ENCODE assay signal across 1 cellular context in the genomic region with DNA sequence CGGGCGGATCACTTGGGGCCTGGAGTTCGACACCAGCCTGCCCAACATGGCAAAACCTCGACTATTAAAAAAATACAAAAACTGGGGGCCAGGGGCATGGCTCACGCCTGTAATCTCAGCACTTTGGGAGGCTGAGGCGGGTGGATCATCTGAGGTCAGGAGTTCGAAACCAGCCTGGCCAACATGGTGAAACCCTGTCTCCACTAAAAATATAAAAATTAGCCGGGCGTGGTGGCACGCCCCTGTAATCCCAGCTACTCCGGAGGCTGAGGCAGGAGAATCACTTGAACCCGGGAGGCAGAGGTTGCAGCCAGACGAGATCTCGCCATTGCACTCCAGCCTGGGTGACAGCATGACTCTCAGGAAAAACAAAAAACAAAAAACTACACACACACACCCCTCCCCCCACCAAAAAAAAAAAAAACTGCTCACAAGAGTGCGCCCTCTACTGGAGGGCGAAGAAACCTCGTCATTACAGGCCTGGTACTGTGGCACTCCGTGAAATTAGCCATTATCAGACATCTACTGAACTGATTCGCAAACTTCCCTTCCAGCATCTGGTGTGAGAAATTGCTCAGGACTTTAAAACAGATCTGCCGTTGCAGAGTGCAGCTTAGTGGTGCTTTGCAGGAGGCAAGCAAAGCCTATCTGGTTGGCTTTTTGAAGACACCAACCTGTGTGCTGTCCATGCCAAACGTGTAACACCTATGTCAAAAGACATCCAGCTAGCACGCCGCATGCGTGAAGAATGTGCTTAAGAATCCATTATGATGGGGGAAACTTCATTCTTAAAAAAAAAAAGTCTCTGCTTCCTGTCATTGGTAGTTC.
TF ChIP-seq lines count a peak whose summit lies in the region.

No MANE protein-coding gene starts in this region.

TF ChIP-seq in HEK293, 187 proteins besides CTCF, POLR2A, EP300 and RAD21 (continued from another document and continues in another):
- TF ChIP-seq, protein P1, sequence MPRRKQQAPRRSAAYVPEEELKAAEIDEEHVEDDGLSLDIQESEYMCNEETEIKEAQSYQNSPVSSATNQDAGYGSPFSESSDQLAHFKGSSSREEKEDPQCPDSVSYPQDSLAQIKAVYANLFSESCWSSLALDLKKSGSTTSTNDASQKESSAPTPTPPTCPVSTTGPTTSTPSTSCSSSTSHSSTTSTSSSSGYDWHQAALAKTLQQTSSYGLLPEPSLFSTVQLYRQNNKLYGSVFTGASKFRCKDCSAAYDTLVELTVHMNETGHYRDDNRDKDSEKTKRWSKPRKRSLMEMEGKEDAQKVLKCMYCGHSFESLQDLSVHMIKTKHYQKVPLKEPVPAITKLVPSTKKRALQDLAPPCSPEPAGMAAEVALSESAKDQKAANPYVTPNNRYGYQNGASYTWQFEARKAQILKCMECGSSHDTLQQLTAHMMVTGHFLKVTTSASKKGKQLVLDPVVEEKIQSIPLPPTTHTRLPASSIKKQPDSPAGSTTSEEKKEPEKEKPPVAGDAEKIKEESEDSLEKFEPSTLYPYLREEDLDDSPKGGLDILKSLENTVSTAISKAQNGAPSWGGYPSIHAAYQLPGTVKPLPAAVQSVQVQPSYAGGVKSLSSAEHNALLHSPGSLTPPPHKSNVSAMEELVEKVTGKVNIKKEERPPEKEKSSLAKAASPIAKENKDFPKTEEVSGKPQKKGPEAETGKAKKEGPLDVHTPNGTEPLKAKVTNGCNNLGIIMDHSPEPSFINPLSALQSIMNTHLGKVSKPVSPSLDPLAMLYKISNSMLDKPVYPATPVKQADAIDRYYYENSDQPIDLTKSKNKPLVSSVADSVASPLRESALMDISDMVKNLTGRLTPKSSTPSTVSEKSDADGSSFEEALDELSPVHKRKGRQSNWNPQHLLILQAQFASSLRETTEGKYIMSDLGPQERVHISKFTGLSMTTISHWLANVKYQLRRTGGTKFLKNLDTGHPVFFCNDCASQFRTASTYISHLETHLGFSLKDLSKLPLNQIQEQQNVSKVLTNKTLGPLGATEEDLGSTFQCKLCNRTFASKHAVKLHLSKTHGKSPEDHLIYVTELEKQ (tag by site-specific recombination; IDR thresholded peaks at IDR 0.05; ENCODE audit: borderline replicate concordance), result 0 out of 2 replicates have a peak, but pooled peaks have one; percentile 27
- TF ChIP-seq ZNF626 (tag by site-specific recombination; IDR thresholded peaks at IDR 0.05) (no peak), ZNF670 (tag by site-specific recombination; IDR thresholded peaks at IDR 0.05; ENCODE audit: low read depth) (no peak), ZNF2 (tag by site-specific recombination; IDR thresholded peaks at IDR 0.05) (peak; percentile 78; the same call in 1 of the 2 replicates), ZEB2 (tag by site-specific recombination; IDR thresholded peaks at IDR 0.05) (peak; percentile 55), GFI1B (tag by site-specific recombination; IDR thresholded peaks at IDR 0.05) (0 out of 2 replicates have a peak, but pooled peaks have one; percentile 7), ZNF704 (tag by site-specific recombination; IDR thresholded peaks at IDR 0.05) (no peak), KLF8 (tag by site-specific recombination; IDR thresholded peaks at IDR 0.05) (peak; percentile 80), ZNF433 (tag by site-specific recombination; IDR thresholded peaks at IDR 0.05; ENCODE audit: low read depth) (no peak), ZNF112 (tag by site-specific recombination; IDR thresholded peaks at IDR 0.05) (no peak), ZNF654 (tag by site-specific recombination; IDR thresholded peaks at IDR 0.05; ENCODE audit: low read depth) (peak; percentile 60), ZNF580 (tag by site-specific recombination; IDR thresholded peaks at IDR 0.05) (0 out of 2 replicates have a peak, but pooled peaks have one; percentile 48), ZNF324 (tag by site-specific recombination; IDR thresholded peaks at IDR 0.05) (peak; percentile 79), PRDM10 (tag by site-specific recombination; IDR thresholded peaks at IDR 0.05) (0 out of 2 replicates have a peak, but pooled peaks have one; percentile 23), ZNF302 (tag by site-specific recombination; IDR thresholded peaks at IDR 0.05; ENCODE audit: low read depth) (no peak), ZSCAN23 (tag by site-specific recombination; IDR thresholded peaks at IDR 0.05) (no peak), ZNF404 (tag by site-specific recombination; IDR thresholded peaks at IDR 0.05) (no peak), ZNF548 (tag by site-specific recombination; IDR thresholded peaks at IDR 0.05) (no peak), SP7 (tag by site-specific recombination; IDR thresholded peaks at IDR 0.05) (peak; percentile 63), ZNF223 (tag by site-specific recombination; IDR thresholded peaks at IDR 0.05) (no peak), FEZF1 (tag by site-specific recombination; IDR thresholded peaks at IDR 0.05) (no peak), ZNF510 (tag by site-specific recombination; IDR thresholded peaks at IDR 0.05; ENCODE audit: insufficient replicate concordance) (no peak), SP3 (tag by site-specific recombination; IDR thresholded peaks at IDR 0.05) (peak; percentile 18; the same call in 1 of the 2 replicates), ZNF561 (tag by site-specific recombination; IDR thresholded peaks at IDR 0.05; ENCODE audit: borderline replicate concordance) (no peak), ZNF48 (tag by site-specific recombination; IDR thresholded peaks at IDR 0.05) (no peak), REPIN1 (tag by site-specific recombination; IDR thresholded peaks at IDR 0.05; ENCODE audit: low read depth) (0 out of 2 replicates have a peak, but pooled peaks have one; percentile 13), ZFP69B (tag by site-specific recombination; IDR thresholded peaks at IDR 0.05) (0 out of 2 replicates have a peak, but pooled peaks have one; percentile 44), ZNF701 (tag by site-specific recombination; IDR thresholded peaks at IDR 0.05) (no peak), KLF7 (tag by site-specific recombination; IDR thresholded peaks at IDR 0.05; ENCODE audit: borderline replicate concordance) (peak; percentile 89)
- TF ChIP-seq, protein P2, sequence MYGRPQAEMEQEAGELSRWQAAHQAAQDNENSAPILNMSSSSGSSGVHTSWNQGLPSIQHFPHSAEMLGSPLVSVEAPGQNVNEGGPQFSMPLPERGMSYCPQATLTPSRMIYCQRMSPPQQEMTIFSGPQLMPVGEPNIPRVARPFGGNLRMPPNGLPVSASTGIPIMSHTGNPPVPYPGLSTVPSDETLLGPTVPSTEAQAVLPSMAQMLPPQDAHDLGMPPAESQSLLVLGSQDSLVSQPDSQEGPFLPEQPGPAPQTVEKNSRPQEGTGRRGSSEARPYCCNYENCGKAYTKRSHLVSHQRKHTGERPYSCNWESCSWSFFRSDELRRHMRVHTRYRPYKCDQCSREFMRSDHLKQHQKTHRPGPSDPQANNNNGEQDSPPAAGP (tag by site-specific recombination; IDR thresholded peaks at IDR 0.05), result no peak; the same call in 1 of the 2 replicates
- TF ChIP-seq, protein P3, sequence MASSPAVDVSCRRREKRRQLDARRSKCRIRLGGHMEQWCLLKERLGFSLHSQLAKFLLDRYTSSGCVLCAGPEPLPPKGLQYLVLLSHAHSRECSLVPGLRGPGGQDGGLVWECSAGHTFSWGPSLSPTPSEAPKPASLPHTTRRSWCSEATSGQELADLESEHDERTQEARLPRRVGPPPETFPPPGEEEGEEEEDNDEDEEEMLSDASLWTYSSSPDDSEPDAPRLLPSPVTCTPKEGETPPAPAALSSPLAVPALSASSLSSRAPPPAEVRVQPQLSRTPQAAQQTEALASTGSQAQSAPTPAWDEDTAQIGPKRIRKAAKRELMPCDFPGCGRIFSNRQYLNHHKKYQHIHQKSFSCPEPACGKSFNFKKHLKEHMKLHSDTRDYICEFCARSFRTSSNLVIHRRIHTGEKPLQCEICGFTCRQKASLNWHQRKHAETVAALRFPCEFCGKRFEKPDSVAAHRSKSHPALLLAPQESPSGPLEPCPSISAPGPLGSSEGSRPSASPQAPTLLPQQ (tag by site-specific recombination; IDR thresholded peaks at IDR 0.05), result peak; percentile 27; the same call in 1 of the 2 replicates
- TF ChIP-seq, protein P4, sequence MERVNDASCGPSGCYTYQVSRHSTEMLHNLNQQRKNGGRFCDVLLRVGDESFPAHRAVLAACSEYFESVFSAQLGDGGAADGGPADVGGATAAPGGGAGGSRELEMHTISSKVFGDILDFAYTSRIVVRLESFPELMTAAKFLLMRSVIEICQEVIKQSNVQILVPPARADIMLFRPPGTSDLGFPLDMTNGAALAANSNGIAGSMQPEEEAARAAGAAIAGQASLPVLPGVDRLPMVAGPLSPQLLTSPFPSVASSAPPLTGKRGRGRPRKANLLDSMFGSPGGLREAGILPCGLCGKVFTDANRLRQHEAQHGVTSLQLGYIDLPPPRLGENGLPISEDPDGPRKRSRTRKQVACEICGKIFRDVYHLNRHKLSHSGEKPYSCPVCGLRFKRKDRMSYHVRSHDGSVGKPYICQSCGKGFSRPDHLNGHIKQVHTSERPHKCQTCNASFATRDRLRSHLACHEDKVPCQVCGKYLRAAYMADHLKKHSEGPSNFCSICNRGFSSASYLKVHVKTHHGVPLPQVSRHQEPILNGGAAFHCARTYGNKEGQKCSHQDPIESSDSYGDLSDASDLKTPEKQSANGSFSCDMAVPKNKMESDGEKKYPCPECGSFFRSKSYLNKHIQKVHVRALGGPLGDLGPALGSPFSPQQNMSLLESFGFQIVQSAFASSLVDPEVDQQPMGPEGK (tag by site-specific recombination; IDR thresholded peaks at IDR 0.05), result peak; percentile 93
- TF ChIP-seq, protein P5, sequence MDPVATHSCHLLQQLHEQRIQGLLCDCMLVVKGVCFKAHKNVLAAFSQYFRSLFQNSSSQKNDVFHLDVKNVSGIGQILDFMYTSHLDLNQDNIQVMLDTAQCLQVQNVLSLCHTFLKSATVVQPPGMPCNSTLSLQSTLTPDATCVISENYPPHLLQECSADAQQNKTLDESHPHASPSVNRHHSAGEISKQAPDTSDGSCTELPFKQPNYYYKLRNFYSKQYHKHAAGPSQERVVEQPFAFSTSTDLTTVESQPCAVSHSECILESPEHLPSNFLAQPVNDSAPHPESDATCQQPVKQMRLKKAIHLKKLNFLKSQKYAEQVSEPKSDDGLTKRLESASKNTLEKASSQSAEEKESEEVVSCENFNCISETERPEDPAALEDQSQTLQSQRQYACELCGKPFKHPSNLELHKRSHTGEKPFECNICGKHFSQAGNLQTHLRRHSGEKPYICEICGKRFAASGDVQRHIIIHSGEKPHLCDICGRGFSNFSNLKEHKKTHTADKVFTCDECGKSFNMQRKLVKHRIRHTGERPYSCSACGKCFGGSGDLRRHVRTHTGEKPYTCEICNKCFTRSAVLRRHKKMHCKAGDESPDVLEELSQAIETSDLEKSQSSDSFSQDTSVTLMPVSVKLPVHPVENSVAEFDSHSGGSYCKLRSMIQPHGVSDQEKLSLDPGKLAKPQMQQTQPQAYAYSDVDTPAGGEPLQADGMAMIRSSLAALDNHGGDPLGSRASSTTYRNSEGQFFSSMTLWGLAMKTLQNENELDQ (tag by site-specific recombination; IDR thresholded peaks at IDR 0.05; ENCODE audit: low read depth), result no peak
- TF ChIP-seq, protein P6, sequence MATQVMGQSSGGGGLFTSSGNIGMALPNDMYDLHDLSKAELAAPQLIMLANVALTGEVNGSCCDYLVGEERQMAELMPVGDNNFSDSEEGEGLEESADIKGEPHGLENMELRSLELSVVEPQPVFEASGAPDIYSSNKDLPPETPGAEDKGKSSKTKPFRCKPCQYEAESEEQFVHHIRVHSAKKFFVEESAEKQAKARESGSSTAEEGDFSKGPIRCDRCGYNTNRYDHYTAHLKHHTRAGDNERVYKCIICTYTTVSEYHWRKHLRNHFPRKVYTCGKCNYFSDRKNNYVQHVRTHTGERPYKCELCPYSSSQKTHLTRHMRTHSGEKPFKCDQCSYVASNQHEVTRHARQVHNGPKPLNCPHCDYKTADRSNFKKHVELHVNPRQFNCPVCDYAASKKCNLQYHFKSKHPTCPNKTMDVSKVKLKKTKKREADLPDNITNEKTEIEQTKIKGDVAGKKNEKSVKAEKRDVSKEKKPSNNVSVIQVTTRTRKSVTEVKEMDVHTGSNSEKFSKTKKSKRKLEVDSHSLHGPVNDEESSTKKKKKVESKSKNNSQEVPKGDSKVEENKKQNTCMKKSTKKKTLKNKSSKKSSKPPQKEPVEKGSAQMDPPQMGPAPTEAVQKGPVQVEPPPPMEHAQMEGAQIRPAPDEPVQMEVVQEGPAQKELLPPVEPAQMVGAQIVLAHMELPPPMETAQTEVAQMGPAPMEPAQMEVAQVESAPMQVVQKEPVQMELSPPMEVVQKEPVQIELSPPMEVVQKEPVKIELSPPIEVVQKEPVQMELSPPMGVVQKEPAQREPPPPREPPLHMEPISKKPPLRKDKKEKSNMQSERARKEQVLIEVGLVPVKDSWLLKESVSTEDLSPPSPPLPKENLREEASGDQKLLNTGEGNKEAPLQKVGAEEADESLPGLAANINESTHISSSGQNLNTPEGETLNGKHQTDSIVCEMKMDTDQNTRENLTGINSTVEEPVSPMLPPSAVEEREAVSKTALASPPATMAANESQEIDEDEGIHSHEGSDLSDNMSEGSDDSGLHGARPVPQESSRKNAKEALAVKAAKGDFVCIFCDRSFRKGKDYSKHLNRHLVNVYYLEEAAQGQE (tag by site-specific recombination; IDR thresholded peaks at IDR 0.05), result peak; percentile 42; the same call in 1 of the 2 replicates
